Comparison of ENCODE assay signal across 34 cellular contexts in the genomic region with DNA sequence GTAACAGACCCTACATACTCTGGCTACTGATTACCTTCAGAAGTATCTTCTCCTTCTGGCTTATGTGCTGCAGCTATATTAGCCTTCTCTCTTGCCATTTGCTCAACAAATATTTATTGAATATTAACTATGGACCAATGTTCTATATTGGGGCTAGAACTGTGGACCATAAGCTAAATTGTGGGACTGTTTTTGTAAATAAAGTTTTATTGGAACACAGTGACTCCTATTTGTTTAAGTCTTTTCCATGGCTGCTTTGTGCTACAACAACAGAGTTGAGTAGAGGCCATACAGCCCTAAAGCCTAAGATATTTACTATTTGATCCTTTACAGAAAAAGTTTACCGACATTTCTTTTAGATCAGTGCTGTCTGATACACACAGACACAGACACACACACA. TPM values are rescaled to one million over a fixed set of nuclear protein-coding genes. Genes with fewer than 3 reads are reported as not detected.
"Had no signal": no experiment of that assay in that cellular context is flagged by ENCODE, and none has a peak within 500 bp of the region (broad histone marks: within the 10 kb centered on the region; RNA-seq: fewer than 3 reads in every experiment).

No MANE protein-coding gene starts in this region.

- DNase-seq: activated effector memory CD4-positive, alpha-beta T cell treated with anti-CD3 and anti-CD28 coated beads, Interleukin-2, amount 50 U/mL, for 16 hours; activated gamma-delta T cell; activated gamma-delta T cell treated with Interleukin-2 at 50 U/mL for 16 hours; activated naive CD4-positive, alpha-beta T cell; activated naive CD4-positive, alpha-beta T cell treated with anti-CD3 and anti-CD28 coated beads for 36 hours; activated naive CD4-positive, alpha-beta T cell treated with anti-CD3 and anti-CD28 coated beads, Interleukin-2, amount 10 ng/mL, durations not matched to agents 7 days and 5 days; activated naive CD4-positive, alpha-beta T cell treated with anti-CD3 and anti-CD28 coated beads, Interleukin-2, amount 50 U/mL, for 16 hours; activated naive CD4-positive, alpha-beta T cell treated with Interleukin-2 at 50 U/mL for 16 hours; activated naive CD8-positive, alpha-beta T cell treated with anti-CD3 and anti-CD28 coated beads for 36 hours; activated naive CD8-positive, alpha-beta T cell treated with anti-CD3 and anti-CD28 coated beads, Interleukin-2, amount 10 ng/mL, durations not matched to agents 7 days and 5 days; activated naive CD8-positive, alpha-beta T cell treated with anti-CD3 and anti-CD28 coated beads, Interleukin-2, amount 50 U/mL, for 24 hours; activated T-cell treated with anti-CD3 and anti-CD28 coated beads, Interleukin-2, amount 50 U/mL, for 1 hour; activated T-cell treated with anti-CD3 and anti-CD28 coated beads, Interleukin-2, amount 50 U/mL, for 24 hours; activated T-cell treated with anti-CD3 and anti-CD28 coated beads, Interleukin-2, amount 50 U/mL, for 4 hours; activated T-cell treated with anti-CD3 and anti-CD28 coated beads, Interleukin-2, amount 50 U/mL, for 48 hours; activated T-cell treated with anti-CD3 and anti-CD28 coated beads, Interleukin-2, amount 50 U/mL, for 72 hours; adrenal gland; amniotic stem cell; amygdala; anterior cingulate cortex; aorta; body of pancreas; brain microvascular endothelial cell; caudate nucleus; central memory CD4-positive, alpha-beta T cell; cerebellar nuclear complex had no signal

- H3K27ac ChIP-seq: adrenal gland, ascending aorta, body of pancreas, brain microvascular endothelial cell, breast epithelium had no signal

- FAIRE-seq: astrocyte, bronchial epithelial cell had no signal

- H3K4me1 ChIP-seq: adrenal gland, ascending aorta, body of pancreas, breast epithelium had no signal

- ATAC-seq: activated naive CD4-positive, alpha-beta T cell treated with anti-CD3 and anti-CD28 coated beads, Interleukin-2, amount 50 U/mL, for 72 hours; activated naive CD8-positive, alpha-beta T cell treated with anti-CD3 and anti-CD28 coated beads, Interleukin-2, amount 50 U/mL, for 24 hours; activated T-cell treated with anti-CD3 and anti-CD28 coated beads, Interleukin-2, amount 50 U/mL, for 4 hours; activated T-cell treated with anti-CD3 and anti-CD28 coated beads, Interleukin-2, amount 50 U/mL, for 72 hours; activated T-helper 17 cell treated with anti-CD3 and anti-CD28 coated beads, Interleukin-2, amount 50 U/mL, for 72 hours; body of pancreas had no signal

- H3K36me3 ChIP-seq: adrenal gland, ascending aorta, brain microvascular endothelial cell, breast epithelium, cardiac muscle cell had no signal

- H3K27me3 ChIP-seq: adrenal gland, ascending aorta, body of pancreas, brain microvascular endothelial cell, breast epithelium, cardiac muscle cell had no signal

- H3K9me3 ChIP-seq: adrenal gland, ascending aorta, body of pancreas, breast epithelium had no signal

- H3K4me3 ChIP-seq: adrenal gland, ascending aorta, body of pancreas, breast epithelium, cardiac muscle cell had no signal

RNA-seq across cellular contexts. Expression of gene XIRP1, which starts 20.3 kb away (rescaled TPM):
- total RNA-seq: activated naive CD8-positive, alpha-beta T cell treated with anti-CD3 and anti-CD28 coated beads, Interleukin-2, amount 10 ng/mL, durations not matched to agents 7 days and 5 days; ascending aorta; body of pancreas; bronchial epithelial cell; cerebellum had no signal
